Comparison of ENCODE assay signal across 8 cellular contexts in genomic region chr1:147598631-147599361, GRCh38. TPM values are rescaled to one million over a fixed set of nuclear protein-coding genes. Genes with fewer than 3 reads are reported as not detected.
DNase-seq lines count a peak whose midpoint lies in the region; ATAC-seq lines count a peak whose summit lies in the region.

No MANE protein-coding gene starts in this region.

- peak overlapping the region; percentile 32; the same call in 1 of the 2 replicates for H3K27ac ChIP-seq in HUES6 (ENCODE audit: low read depth, low read length)
- peak overlapping the region; percentile 92 for H3K27ac ChIP-seq in mesodermal cell (ENCODE audit: low read depth, low read length, severe bottlenecking)

- peak; percentile 81 for DNase-seq in NCI-H82 (lab: John Stamatoyannopoulos, UW)
- no peak for DNase-seq in NCI-H82 treated with DMSO at 0.1 percent for 48 hours (lab: John Stamatoyannopoulos, UW; ENCODE audit: unreplicated experiment)
- peak; percentile 45 for DNase-seq in activated CD4-positive, alpha-beta T cell treated with anti-CD3 and anti-CD28 coated beads for 48 hours
- peak; percentile 28 for DNase-seq in effector CD8-positive, alpha-beta T cell (lab: John Stamatoyannopoulos, UW)

- no peaks in the 10 kb centered on the region for H3K36me3 ChIP-seq in HUES6 (ENCODE audit: control insufficient read depth, insufficient read depth, low read length)
- H3K36me3 ChIP-seq in mesodermal cell (ENCODE audit: control insufficient read depth, insufficient read depth, low read length): no peaks in the 10 kb centered on the region

- H3K9ac ChIP-seq in HUES6 (ENCODE audit: low read length): peak overlapping the region; percentile 84

- peak; percentile 3 for ATAC-seq in stimulated activated memory B cell treated with anti-CD40 and anti-IgM and Interleukin-4, amounts not matched to agents 10 μg/mL and 1 μg/mL and 100 μg/mL, for 72 hours
- ATAC-seq in HG02884 (IDR thresholded peaks at IDR 0.05; ENCODE audit: unreplicated experiment): no peak

- peaks cover 22% of the 10 kb centered on the region for H3K4me1 Mint-ChIP-seq in stimulated activated memory B cell treated with anti-CD40 and anti-IgM and Interleukin-4, amounts not matched to agents 10 μg/mL and 1 μg/mL and 100 μg/mL, for 72 hours

- H3K4me1 ChIP-seq in HUES6 (ENCODE audit: control insufficient read depth, insufficient read depth, low read length) (peaks cover 36% of the 10 kb centered on the region), mesodermal cell (ENCODE audit: control insufficient read depth, insufficient read depth, low read length, poor library complexity, severe bottlenecking) (peaks cover 7% of the 10 kb centered on the region)

- H3K9me3 ChIP-seq in HUES6 (ENCODE audit: control insufficient read depth, insufficient read depth, low read depth, low read length) (no peaks in the 10 kb centered on the region), mesodermal cell (ENCODE audit: control insufficient read depth, low read length) (no peaks in the 10 kb centered on the region)

- H3K36me3 Mint-ChIP-seq in stimulated activated memory B cell treated with anti-CD40 and anti-IgM and Interleukin-4, amounts not matched to agents 10 μg/mL and 1 μg/mL and 100 μg/mL, for 72 hours: no peaks in the 10 kb centered on the region

- no peaks in the 10 kb centered on the region for H3K9me3 Mint-ChIP-seq in stimulated activated memory B cell treated with anti-CD40 and anti-IgM and Interleukin-4, amounts not matched to agents 10 μg/mL and 1 μg/mL and 100 μg/mL, for 72 hours

- H3K27me3 Mint-ChIP-seq in stimulated activated memory B cell treated with anti-CD40 and anti-IgM and Interleukin-4, amounts not matched to agents 10 μg/mL and 1 μg/mL and 100 μg/mL, for 72 hours: no peaks in the 10 kb centered on the region

- H3K4me3 ChIP-seq in HUES6 (ENCODE audit: low read depth, low read length) (peak overlapping the region; percentile 71), mesodermal cell (ENCODE audit: extremely low read depth, insufficient read depth, low read length, poor library complexity, severe bottlenecking) (peak overlapping the region; percentile 62)

- H3K4me3 Mint-ChIP-seq in stimulated activated memory B cell treated with anti-CD40 and anti-IgM and Interleukin-4, amounts not matched to agents 10 μg/mL and 1 μg/mL and 100 μg/mL, for 72 hours: peak overlapping the region; percentile 98

- H3K27ac Mint-ChIP-seq in stimulated activated memory B cell treated with anti-CD40 and anti-IgM and Interleukin-4, amounts not matched to agents 10 μg/mL and 1 μg/mL and 100 μg/mL, for 72 hours: peak overlapping the region; percentile 80

- H3K27me3 ChIP-seq in HUES6 (ENCODE audit: control insufficient read depth, insufficient read depth, low read length): peaks cover 3% of the 10 kb centered on the region; the same call in 1 of the 2 replicates

- WGBS in mesodermal cell (ENCODE audit: insufficient coverage in 2 of 2), 2 experiments: 7 to 8% methylated on average over 27 to 30 of the region's 30 CpGs

RNA-seq across cellular contexts. Expression of gene BCL9, which starts 57.5 kb away (rescaled TPM):
- 26.1 TPM for polyA plus RNA-seq in mesodermal cell (2013, experiment 1 of 2)
- 23.1 TPM for polyA plus RNA-seq in mesodermal cell (2013, experiment 2 of 2)
